In the genomic region with DNA sequence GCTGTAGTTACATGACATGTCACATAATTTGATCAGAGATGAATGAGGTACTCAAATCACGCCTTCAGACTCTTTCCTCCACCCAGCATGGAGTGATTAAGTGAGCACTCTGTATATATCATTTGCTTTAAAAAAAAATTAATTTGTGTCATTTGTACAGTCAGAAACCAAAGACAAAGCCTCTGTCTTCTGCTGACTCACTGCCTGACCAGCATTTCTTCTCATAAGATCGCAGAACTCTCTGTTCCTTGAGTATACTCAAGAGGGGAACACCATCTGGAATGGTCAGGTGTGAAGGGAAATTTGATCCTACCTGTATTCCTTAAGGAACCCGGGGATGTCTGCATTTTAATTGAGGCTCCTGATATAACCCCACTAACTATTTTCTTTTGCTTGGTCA, we compare ENCODE assay signal across 20 cellular contexts.
"Had no signal": no experiment of that assay in that cellular context is flagged by ENCODE, and none has a peak within 500 bp of the region (broad histone marks: within the 10 kb centered on the region; RNA-seq: fewer than 3 reads in every experiment).

No MANE protein-coding gene starts in this region.

- H3K27ac ChIP-seq: ascending aorta, coronary artery, left ventricle myocardium inferior, neutrophil, ovary, psoas muscle, tibial artery had no signal

- H3K9me3 ChIP-seq: ascending aorta, left ventricle myocardium inferior, neutrophil, ovary, psoas muscle, tibial artery had no signal

- H3K27ac Mint-ChIP-seq: activated naive CD4-positive, alpha-beta T cell treated with anti-CD3 and anti-CD28 coated beads, Interleukin-2, amount 50 U/mL, for 72 hours; nephron; stimulated activated naive CD8-positive, alpha-beta T cell treated with anti-CD3 and anti-CD28 coated beads, Interleukin-15, Interleukin-2, amounts not matched to agents 100 ng/mL and 50 ng/mL, for 24 hours; T-cell had no signal

- ATAC-seq: activated naive CD4-positive, alpha-beta T cell treated with anti-CD3 and anti-CD28 coated beads, Interleukin-2, amount 50 U/mL, for 72 hours; psoas muscle; right cardiac atrium; T-cell had no signal

- H3K4me1 ChIP-seq: ascending aorta, left ventricle myocardium inferior, psoas muscle, tibial artery had no signal

- H3K36me3 Mint-ChIP-seq: activated naive CD4-positive, alpha-beta T cell treated with anti-CD3 and anti-CD28 coated beads, Interleukin-2, amount 50 U/mL, for 72 hours; T-cell had no signal

- H3K4me1 Mint-ChIP-seq: nephron, T-cell had no signal

- H3K4me3 Mint-ChIP-seq: nephron; stimulated activated naive CD8-positive, alpha-beta T cell treated with anti-CD3 and anti-CD28 coated beads, Interleukin-15, Interleukin-2, amounts not matched to agents 100 ng/mL and 50 ng/mL, for 24 hours; T-cell had no signal

- H3K27me3 ChIP-seq: ascending aorta, neutrophil, ovary, tibial artery had no signal

- H3K27me3 Mint-ChIP-seq: stimulated activated naive CD8-positive, alpha-beta T cell treated with anti-CD3 and anti-CD28 coated beads, Interleukin-15, Interleukin-2, amounts not matched to agents 100 ng/mL and 50 ng/mL, for 24 hours had no signal

- H3K36me3 ChIP-seq: ascending aorta, left ventricle myocardium inferior, neutrophil, ovary, tibial artery had no signal

- H3K4me3 ChIP-seq: ascending aorta, coronary artery, left ventricle myocardium inferior, ovary, psoas muscle, tibial artery had no signal

- DNase-seq: activated CD4-positive, alpha-beta T cell treated with anti-CD3 and anti-CD28 coated beads for 1 hour; activated T-cell treated with anti-CD3 and anti-CD28 coated beads, Interleukin-2, amount 50 U/mL, for 1 hour; cerebellar nuclear complex; erythroblast; glutamatergic neuron; hypothalamus; left ventricle myocardium inferior; ovary; psoas muscle; right cardiac atrium; stimulated activated CD4-positive, alpha-beta T cell treated with anti-CD3 and anti-CD28 coated beads, Interleukin-1b, Interleukin-23, amount 100 ng/mL, for 48 hours; substantia nigra; T-cell; tibial artery had no signal

- H3K9me3 Mint-ChIP-seq: nephron had no signal
